ENCODE assay signal across 22 cellular contexts in the genomic region with DNA sequence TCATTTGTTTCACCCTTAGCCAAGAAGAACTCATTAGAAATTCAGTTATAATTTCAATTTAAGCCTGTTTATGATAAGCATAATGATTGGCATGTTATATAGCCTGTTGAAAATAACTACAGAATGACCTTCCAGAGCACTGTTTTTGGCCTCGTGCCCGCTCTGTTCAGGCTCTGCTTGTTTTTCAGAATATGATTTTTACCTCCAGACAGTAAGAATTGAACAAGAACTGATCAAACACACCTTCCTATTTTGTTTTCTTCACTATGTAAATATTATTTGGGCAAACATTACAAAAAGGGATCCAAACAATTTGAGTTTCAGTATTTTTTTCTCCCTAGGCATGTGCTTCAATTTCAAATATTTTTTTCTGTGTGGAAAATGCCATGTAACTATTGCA. TPM values are rescaled to one million over a fixed set of nuclear protein-coding genes. Genes with fewer than 3 reads are reported as not detected.
"Had no signal": no experiment of that assay in that cellular context is flagged by ENCODE, and none has a peak within 500 bp of the region (broad histone marks: within the 10 kb centered on the region; RNA-seq: fewer than 3 reads in every experiment).

No MANE protein-coding gene starts in this region.

- H2AFZ ChIP-seq: parathyroid adenoma had no signal

- ATAC-seq: activated T-cell treated with anti-CD3 and anti-CD28 coated beads, Interleukin-2, amount 50 U/mL, for 72 hours; foreskin keratinocyte; left colon; naive thymus-derived CD4-positive, alpha-beta T cell; SK-N-SH treated with all-trans-retinoic acid at 6 μM for 48 hours; stimulated activated memory B cell treated with anti-CD40 and anti-IgM and Interleukin-4, amounts not matched to agents 10 μg/mL and 1 μg/mL and 100 μg/mL, for 72 hours; upper lobe of right lung had no signal

- DNase-seq: activated CD4-positive, alpha-beta T cell treated with anti-CD3 and anti-CD28 coated beads, Interleukin-2, amount 10 ng/mL, durations not matched to agents 7 days and 5 days; activated CD8-positive, alpha-beta memory T cell treated with anti-CD3 and anti-CD28 coated beads, Interleukin-2, amount 50 U/mL, for 48 hours; activated gamma-delta T cell; activated T-cell treated with anti-CD3 and anti-CD28 coated beads, Interleukin-2, amount 50 U/mL, for 72 hours; amygdala; caudate nucleus; dorsolateral prefrontal cortex; foreskin keratinocyte; glutamatergic neuron; hippocampal formation; naive thymus-derived CD4-positive, alpha-beta T cell; spleen; stimulated activated CD4-positive, alpha-beta T cell treated with anti-CD3 and anti-CD28 coated beads, Interleukin-4, amount 100 ng/mL, for 4 hours; T-helper 1 cell; T-helper 9 cell; upper lobe of right lung had no signal

- H3K27me3 ChIP-seq: dorsolateral prefrontal cortex, foreskin keratinocyte, spleen, upper lobe of right lung had no signal

- H3K9ac ChIP-seq: parathyroid adenoma had no signal

- H3K4me3 ChIP-seq: dorsolateral prefrontal cortex, spleen, thoracic aorta, upper lobe of right lung had no signal

- H3K9me3 ChIP-seq: thoracic aorta, upper lobe of right lung had no signal

- H3K4me1 ChIP-seq: foreskin keratinocyte, parathyroid adenoma, upper lobe of right lung had no signal

- H3K27ac ChIP-seq: dorsolateral prefrontal cortex, foreskin keratinocyte, parathyroid adenoma, spleen, thoracic aorta, upper lobe of right lung had no signal

- H3K36me3 ChIP-seq: thoracic aorta, upper lobe of right lung had no signal

RNA-seq across cellular contexts. Expression of gene ANGPTL1, which starts 48.1 kb away (rescaled TPM):
- total RNA-seq: activated CD4-positive, alpha-beta T cell treated with anti-CD3 and anti-CD28 coated beads, Interleukin-2, amount 10 ng/mL, durations not matched to agents 7 days and 5 days; activated T-cell treated with anti-CD3 and anti-CD28 coated beads, Interleukin-2, amount 50 U/mL, for 72 hours; epithelial cell of proximal tubule; foreskin keratinocyte; naive thymus-derived CD4-positive, alpha-beta T cell had no signal
- polyA plus RNA-seq: foreskin keratinocyte; naive thymus-derived CD4-positive, alpha-beta T cell had no signal
